Comparison of ENCODE assay signal across 9 cellular contexts in the genomic region with DNA sequence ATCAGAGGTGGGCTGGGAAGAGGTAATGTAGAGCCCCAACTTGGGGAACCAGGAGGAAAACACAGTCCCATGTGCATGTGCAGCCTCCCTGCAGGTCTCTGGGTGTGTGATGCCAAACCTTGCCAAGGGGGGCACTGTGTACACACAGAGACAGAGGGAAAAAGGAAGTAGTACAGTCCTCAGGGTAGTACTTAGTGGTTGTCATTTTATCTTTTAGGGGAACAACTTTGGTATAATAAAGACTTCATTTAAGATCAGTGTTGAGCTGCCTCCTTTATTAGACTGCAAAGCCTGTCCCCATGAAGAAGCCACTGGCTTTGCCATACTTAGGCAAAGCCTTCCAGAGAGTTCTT.
A peak's percentile ranks its signal among the peaks of the same experiment; 100 is the strongest.
DNase-seq lines count a peak whose midpoint lies in the region; ATAC-seq and TF ChIP-seq lines count a peak whose summit lies in the region.
"Had no signal": no experiment of that assay in that cellular context is flagged by ENCODE, and none has a peak within 500 bp of the region (broad histone marks: within the 10 kb centered on the region; RNA-seq: fewer than 3 reads in every experiment).

No MANE protein-coding gene starts in this region.

- ATAC-seq in HG03175 (IDR thresholded peaks at IDR 0.05; ENCODE audit: unreplicated experiment) (no peak), GM21576 (IDR thresholded peaks at IDR 0.05; ENCODE audit: unreplicated experiment) (no peak), GM21723 (IDR thresholded peaks at IDR 0.05; ENCODE audit: unreplicated experiment) (no peak)

- no peak overlapping the region for H3K4me3 Mint-ChIP-seq in glutamatergic neuron (ENCODE audit: unreplicated experiment)

- peaks cover 8% of the 10 kb centered on the region for H3K27me3 Mint-ChIP-seq in glutamatergic neuron (ENCODE audit: unreplicated experiment)

- H3K4me3 ChIP-seq in prostate gland = no peak overlapping the region

- H3K36me3 ChIP-seq in prostate gland = no peaks in the 10 kb centered on the region

- peak; percentile 23 for DNase-seq in ACHN
- peak; percentile 51 for DNase-seq in GM13977 (ENCODE audit: low spot score)
- peak; percentile 48 for DNase-seq in SKM-1 (lab: John Stamatoyannopoulos, UW; ENCODE audit: unreplicated experiment)
- DNase-seq in glutamatergic neuron = peak; percentile 78
- DNase-seq in prostate gland (ENCODE audit: low spot score) = no peak
- DNase-seq: NCI-H2081 treated with DMSO at 0.1 percent for 48 hours had no signal

- in situ Hi-C loops in ACHN (cut with HindIII; ENCODE audit: low pct_ligation_motif_present, low pct_unique_long_range_greater_than_20kb, low sequenced_read_pairs) (no loop called here), GM13977 (cut with MboI; ENCODE audit: low pct_unique_long_range_greater_than_20kb, low sequenced_read_pairs, unreplicated experiment) (no loop called here)

- peaks cover 24% of the 10 kb centered on the region for H3K4me1 Mint-ChIP-seq in glutamatergic neuron (ENCODE audit: low read depth, unreplicated experiment)

- no peak overlapping the region for H3K27ac ChIP-seq in prostate gland

- no peaks in the 10 kb centered on the region for H3K27me3 ChIP-seq in prostate gland (replicated peaks; ENCODE audit: insufficient read depth)

- H3K36me3 Mint-ChIP-seq in glutamatergic neuron (ENCODE audit: unreplicated experiment) = no peaks in the 10 kb centered on the region

- H3K27ac Mint-ChIP-seq in glutamatergic neuron (ENCODE audit: unreplicated experiment) = no peak overlapping the region

- TF ChIP-seq CTCF in GM13977 (IDR thresholded peaks at IDR 0.05; ENCODE audit: extremely low read depth, insufficient read depth, missing control alignments) (no peak), glutamatergic neuron (IDR thresholded peaks at IDR 0.05; ENCODE audit: partially characterized antibody, unreplicated experiment) (peak; percentile 73), prostate gland (IDR thresholded peaks at IDR 0.05) (no peak)

- TF ChIP-seq POLR2A in prostate gland (IDR thresholded peaks at IDR 0.05) = no peak

- peaks cover 6% of the 10 kb centered on the region for H3K9me3 Mint-ChIP-seq in glutamatergic neuron (ENCODE audit: unreplicated experiment)

- H3K9me3 ChIP-seq in prostate gland = no peaks in the 10 kb centered on the region

- no peaks in the 10 kb centered on the region for H3K4me1 ChIP-seq in prostate gland (replicated peaks)

- intact Hi-C loops in prostate gland (cut with DNase I) = no loop called here
